19 cellular contexts compared by ENCODE assay signal in the genomic region with DNA sequence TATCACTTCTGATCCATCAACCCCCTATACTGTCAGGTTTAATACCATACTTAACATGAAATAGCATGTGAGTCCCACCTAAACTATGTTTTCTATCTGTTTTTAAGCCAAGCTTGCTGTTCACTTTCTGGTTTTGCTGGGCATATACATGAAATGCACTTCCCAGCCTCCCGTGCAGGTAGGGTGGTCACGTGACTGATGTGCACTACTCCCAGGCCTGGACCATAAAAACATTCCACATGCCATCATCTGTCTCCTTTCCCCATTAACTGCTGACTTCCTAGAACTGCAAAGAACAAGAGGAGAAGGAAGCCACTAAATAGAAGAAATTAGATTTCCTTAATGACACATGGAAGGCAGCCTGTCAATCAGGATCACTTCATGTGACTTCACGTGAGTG. TPM values are rescaled to one million over a fixed set of nuclear protein-coding genes. Genes with fewer than 3 reads are reported as not detected.
DNase-seq lines count a peak whose midpoint lies in the region; TF ChIP-seq lines count a peak whose summit lies in the region.
"Had no signal": no experiment of that assay in that cellular context is flagged by ENCODE, and none has a peak within 500 bp of the region (broad histone marks: within the 10 kb centered on the region; RNA-seq: fewer than 3 reads in every experiment).

No MANE protein-coding gene starts in this region.

- WGBS in endodermal cell (ENCODE audit: insufficient coverage in 1 of 2, insufficient read length in 1 of 2), 2 experiments, result 95 to 100% methylated on average over 1 to 3 of the region's 3 CpGs
- no CpG with 5 or more reads among the region's 3 CpGs for WGBS in trophoblast cell (ENCODE audit: extremely low coverage, insufficient coverage, insufficient read length)

- H3K9me3 ChIP-seq in adipocyte (ENCODE audit: control insufficient read depth, low read length) (no peaks in the 10 kb centered on the region), endodermal cell (ENCODE audit: control insufficient read depth, low read length) (no peaks in the 10 kb centered on the region), trophoblast cell (ENCODE audit: insufficient read depth, low read depth, low read length) (no peaks in the 10 kb centered on the region), colonic mucosa (no peaks in the 10 kb centered on the region)
- H3K9me3 ChIP-seq: HAP-1 had no signal

- H3K4me3 Mint-ChIP-seq in endodermal cell, result no peak overlapping the region
- H3K4me3 Mint-ChIP-seq: CD4-positive, CD25-positive, alpha-beta regulatory T cell had no signal

- H3K9me3 Mint-ChIP-seq in endodermal cell, result no peaks in the 10 kb centered on the region

- H3K27ac Mint-ChIP-seq in endodermal cell, result no peak overlapping the region
- H3K27ac Mint-ChIP-seq: CD4-positive, CD25-positive, alpha-beta regulatory T cell had no signal

- H3K18ac ChIP-seq in trophoblast cell (ENCODE audit: low read length), result no peak overlapping the region

- peaks cover 2% of the 10 kb centered on the region for H3K79me1 ChIP-seq in trophoblast cell (ENCODE audit: low read length)

- peak overlapping the region; percentile 36 for H2BK12ac ChIP-seq in trophoblast cell (ENCODE audit: low read length)

- peaks cover 22% of the 10 kb centered on the region for H3K4me1 Mint-ChIP-seq in endodermal cell
- H3K4me1 Mint-ChIP-seq: CD4-positive, CD25-positive, alpha-beta regulatory T cell had no signal

- H4K91ac ChIP-seq in trophoblast cell (ENCODE audit: low read depth, low read length), result no peak overlapping the region

- H3K27ac ChIP-seq in endodermal cell (ENCODE audit: low read depth, low read length) (no peak overlapping the region), trophoblast cell (ENCODE audit: low read depth, low read length) (no peak overlapping the region), colonic mucosa (no peak overlapping the region)

- no peak overlapping the region for H3K4ac ChIP-seq in trophoblast cell (ENCODE audit: low read depth, low read length)

- intact Hi-C loops in colonic mucosa (cut with DNase I), result no loop called here

- H3K9ac ChIP-seq in adipocyte (ENCODE audit: low read length) (peak overlapping the region; percentile 86), endodermal cell (ENCODE audit: extremely low read depth, low read length, poor library complexity, severe bottlenecking) (no peak overlapping the region), trophoblast cell (ENCODE audit: low read length) (no peak overlapping the region), colonic mucosa (ENCODE audit: low read depth in 2 of 2, low read length in 2 of 2) (no peak overlapping the region)

- peaks cover 1% of the 10 kb centered on the region for H3K79me2 ChIP-seq in trophoblast cell (ENCODE audit: control insufficient read depth, insufficient read depth, low read length, poor library complexity)

- no peaks in the 10 kb centered on the region for H3K36me3 Mint-ChIP-seq in endodermal cell (ENCODE audit: low read depth)
- H3K36me3 Mint-ChIP-seq: CD4-positive, CD25-positive, alpha-beta regulatory T cell had no signal

- H2BK5ac ChIP-seq in trophoblast cell (ENCODE audit: low read depth, low read length, poor library complexity), result no peak overlapping the region

- CTCF ChIA-PET in HEK293T (lab: Yijun Ruan, JAX), result no interaction called here

- no peak overlapping the region for H3K23ac ChIP-seq in trophoblast cell (ENCODE audit: low read length)

- DNase-seq in HEK293T (ENCODE audit: extremely low spot score) (no peak), adipocyte (ENCODE audit: low read depth) (no peak), endodermal cell (peak; percentile 3), trophoblast cell (no peak), colonic mucosa (no peak), ACHN (no peak)
- DNase-seq in stimulated activated naive CD4-positive, alpha-beta T cell (lab: John Stamatoyannopoulos, UW), result no peak
- DNase-seq in stimulated activated CD4-positive, alpha-beta T cell treated with anti-CD3 and anti-CD28 coated beads, Interleukin-2, amount 100 ng/mL, for 48 hours, result no peak
- DNase-seq: CD4-positive, CD25-positive, alpha-beta regulatory T cell; COR-L47; DMS 273 treated with DMSO at 0.1 percent for 48 hours; DND-41; KG1; MV-4-11; NCI-H1694 treated with DMSO at 0.1 percent for 48 hours; NCI-H510A treated with DMSO at 0.1 percent for 48 hours; NCI-H774; SHP77 treated with DMSO at 0.1 percent for 48 hours had no signal

- no peak for TF ChIP-seq CTCF in endodermal cell (conservative IDR thresholded peaks at IDR 0.05)
- no peak for TF ChIP-seq CTCF in colonic mucosa (IDR thresholded peaks at IDR 0.05)

- in situ Hi-C loops in ACHN (cut with HindIII; ENCODE audit: low pct_ligation_motif_present, low pct_unique_long_range_greater_than_20kb, low sequenced_read_pairs), result no loop called here

- H3K14ac ChIP-seq in trophoblast cell (ENCODE audit: low read length), result no peak overlapping the region

- H3K4me1 ChIP-seq in adipocyte (ENCODE audit: control insufficient read depth, insufficient read depth, low read length) (peaks cover 63% of the 10 kb centered on the region), endodermal cell (ENCODE audit: control insufficient read depth, insufficient read depth, low read length) (no peaks in the 10 kb centered on the region), trophoblast cell (ENCODE audit: control insufficient read depth in 1 of 2, insufficient read depth in 2 of 2, low read length in 2 of 2) (peaks cover 10 to 13% of the 10 kb centered on the region in 2 experiments), colonic mucosa (no peaks in the 10 kb centered on the region)
- H3K4me1 ChIP-seq: HAP-1 had no signal

- no peak overlapping the region for H3K4me3 ChIP-seq in adipocyte (ENCODE audit: low read length)
- H3K4me3 ChIP-seq in endodermal cell (ENCODE audit: low read length), result no peak overlapping the region
- no peak overlapping the region for H3K4me3 ChIP-seq in trophoblast cell (ENCODE audit: low read depth, low read length)
- no peak overlapping the region for H3K4me3 ChIP-seq in colonic mucosa
- H3K4me3 ChIP-seq: HAP-1 had no signal

- H4K12ac ChIP-seq in trophoblast cell (ENCODE audit: low read depth, low read length), result no peak overlapping the region

- H2AK5ac ChIP-seq in trophoblast cell (ENCODE audit: low read length), result no peak overlapping the region

- POLR2A ChIA-PET in HEK293T (lab: Yijun Ruan, JAX), result no interaction called here

- H3K36me3 ChIP-seq in adipocyte (ENCODE audit: control insufficient read depth, insufficient read depth, low read length, severe bottlenecking) (no peaks in the 10 kb centered on the region), endodermal cell (ENCODE audit: control insufficient read depth, insufficient read depth, low read length) (no peaks in the 10 kb centered on the region), trophoblast cell (ENCODE audit: control insufficient read depth in 1 of 2, insufficient read depth in 2 of 2, low read length in 2 of 2) (no peaks in the 10 kb centered on the region), colonic mucosa (no peaks in the 10 kb centered on the region)
- H3K36me3 ChIP-seq: HAP-1 had no signal

- H3K27me3 ChIP-seq in adipocyte (replicated peaks; ENCODE audit: control insufficient read depth, insufficient read depth, low read length) (no peaks in the 10 kb centered on the region), endodermal cell (ENCODE audit: control insufficient read depth, insufficient read depth, low read length, poor library complexity, severe bottlenecking) (no peaks in the 10 kb centered on the region), trophoblast cell (ENCODE audit: insufficient read depth, low read length) (no peaks in the 10 kb centered on the region), colonic mucosa (no peaks in the 10 kb centered on the region)

- H3K4me2 ChIP-seq in trophoblast cell (ENCODE audit: low read length), result no peak overlapping the region

- H3K27me3 Mint-ChIP-seq in endodermal cell (ENCODE audit: insufficient read depth), result no peaks in the 10 kb centered on the region

- no peak overlapping the region for H2BK120ac ChIP-seq in trophoblast cell (ENCODE audit: insufficient read depth, low read length, poor library complexity)

- H4K8ac ChIP-seq in trophoblast cell (ENCODE audit: low read depth, low read length), result no peak overlapping the region

- no peak overlapping the region for H2AFZ ChIP-seq in trophoblast cell (ENCODE audit: insufficient read depth, low read length, poor library complexity)

TF ChIP-seq in HEK293T, 16 proteins besides CTCF, POLR2A, EP300 and RAD21:
- TF ChIP-seq, protein P1, sequence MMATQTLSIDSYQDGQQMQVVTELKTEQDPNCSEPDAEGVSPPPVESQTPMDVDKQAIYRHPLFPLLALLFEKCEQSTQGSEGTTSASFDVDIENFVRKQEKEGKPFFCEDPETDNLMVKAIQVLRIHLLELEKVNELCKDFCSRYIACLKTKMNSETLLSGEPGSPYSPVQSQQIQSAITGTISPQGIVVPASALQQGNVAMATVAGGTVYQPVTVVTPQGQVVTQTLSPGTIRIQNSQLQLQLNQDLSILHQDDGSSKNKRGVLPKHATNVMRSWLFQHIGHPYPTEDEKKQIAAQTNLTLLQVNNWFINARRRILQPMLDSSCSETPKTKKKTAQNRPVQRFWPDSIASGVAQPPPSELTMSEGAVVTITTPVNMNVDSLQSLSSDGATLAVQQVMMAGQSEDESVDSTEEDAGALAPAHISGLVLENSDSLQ (IDR thresholded peaks at IDR 0.05), result peak; percentile 36; the same call in 1 of the 2 replicates
- TF ChIP-seq FOXK2 (IDR thresholded peaks at IDR 0.05), result no peak

RNA-seq across cellular contexts. Expression of a gene that starts 40.1 kb away (rescaled TPM):
- total RNA-seq in endodermal cell (100 to 1,000 TPM; 111 to 132 TPM), colonic mucosa (100 to 1,000 TPM in 1 of 2 donors, 10 to 100 TPM in 1; 27.4 to 193 TPM)
- polyA plus RNA-seq in endodermal cell (2013, experiment 1 of 2), result 142 TPM
- polyA plus RNA-seq in endodermal cell (2013, experiment 2 of 2), result 153 TPM
- 510 and 518 TPM in 2 replicates for polyA plus RNA-seq in trophoblast cell (2013)
